In genomic region chr7:43201912-43202311, GRCh38 we compare ENCODE assay signal across 24 cellular contexts.
A peak's percentile ranks its signal among the peaks of the same experiment; 100 is the strongest.
DNase-seq lines count a peak whose midpoint lies in the region; ATAC-seq and TF ChIP-seq lines count a peak whose summit lies in the region.
"Had no signal": no experiment of that assay in that cellular context is flagged by ENCODE, and none has a peak within 500 bp of the region (broad histone marks: within the 10 kb centered on the region; RNA-seq: fewer than 3 reads in every experiment).

No MANE protein-coding gene starts in this region.

- H3K9me3 ChIP-seq in AG04450 (ENCODE audit: control insufficient read depth, insufficient read depth, low read length): peaks cover 5% of the 10 kb centered on the region; the same call in 1 of the 2 replicates
- no peaks in the 10 kb centered on the region for H3K9me3 ChIP-seq in heart right ventricle
- H3K9me3 ChIP-seq: HAP-1, transverse colon had no signal

- H3K36me3 ChIP-seq in heart right ventricle: no peaks in the 10 kb centered on the region
- H3K36me3 ChIP-seq: HAP-1, transverse colon had no signal

- TF ChIP-seq CTCF in AG04450 (IDR thresholded peaks at IDR 0.05; ENCODE audit: low read depth, low read length): no peak
- no peak for TF ChIP-seq CTCF in choroid plexus epithelial cell (conservative IDR thresholded peaks at IDR 0.05; ENCODE audit: low read depth, low read length)
- TF ChIP-seq CTCF in foreskin keratinocyte (conservative IDR thresholded peaks at IDR 0.05): no peak
- TF ChIP-seq CTCF in GM13977 (IDR thresholded peaks at IDR 0.05; ENCODE audit: extremely low read depth, insufficient read depth, missing control alignments): no peak
- TF ChIP-seq CTCF in RWPE1 (conservative IDR thresholded peaks at IDR 0.05; ENCODE audit: low read depth): no peak
- no peak for TF ChIP-seq CTCF in heart right ventricle (IDR thresholded peaks at IDR 0.05)

- H3K4me3 ChIP-seq in AG04450 (ENCODE audit: low read depth, low read length) (no peak overlapping the region), choroid plexus epithelial cell (ENCODE audit: low read depth, low read length) (no peak overlapping the region), heart right ventricle (no peak overlapping the region)
- H3K4me3 ChIP-seq: HAP-1, transverse colon had no signal

- H3K27ac ChIP-seq in AG04450 (ENCODE audit: low read depth, low read length) (no peak overlapping the region), foreskin keratinocyte (no peak overlapping the region), RWPE1 (no peak overlapping the region), heart right ventricle (no peak overlapping the region)
- H3K27ac ChIP-seq: HL-60, KMS-11, transverse colon had no signal

- 77 to 78% methylated on average over 2 of the region's 2 CpGs for WGBS in heart right ventricle, 2 donors

- H3K27me3 ChIP-seq in AG04450 (ENCODE audit: control insufficient read depth, insufficient read depth, low read length) (no peaks in the 10 kb centered on the region), foreskin keratinocyte (peaks cover 2% of the 10 kb centered on the region), heart right ventricle (peaks cover 0 to 33% (median 17%) of the 10 kb centered on the region in 7 donors)

- peaks cover 10% of the 10 kb centered on the region for H3K4me1 ChIP-seq in foreskin keratinocyte
- H3K4me1 ChIP-seq in heart right ventricle: no peaks in the 10 kb centered on the region
- H3K4me1 ChIP-seq: transverse colon had no signal

- CTCF ChIA-PET in AG04450 (lab: Charles Lee) (no interaction called here), RWPE1 (lab: Yijun Ruan, JAX) (interaction anchor here (0.8 kb wide), 1 partner anchor 15 kb away, joined by 4 read pairs; no protein-coding TSS in a partner anchor)

- POLR2A ChIA-PET in AG04450 (lab: Yijun Ruan, JAX): no interaction called here
- POLR2A ChIA-PET in RWPE1 (lab: Yijun Ruan, JAX; ENCODE audit: low non-redundant PET): no interaction called here

- DNase-seq in AG04450 (ENCODE audit: low read depth, low spot score) (peak; percentile 4), LHCN-M2 (ENCODE audit: low read depth) (peak; percentile 65), choroid plexus epithelial cell (ENCODE audit: low read depth) (peak; percentile 65), foreskin keratinocyte (no peak), GM13977 (ENCODE audit: low spot score) (no peak), RWPE1 (ENCODE audit: low spot score) (no peak), heart right ventricle (no peak)
- DNase-seq: activated CD4-positive, alpha-beta T cell treated with anti-CD3 and anti-CD28 coated beads, Interleukin-2, amount 10 ng/mL, durations not matched to agents 7 days and 5 days; anterior cingulate cortex; CD8-positive, alpha-beta T cell; central memory CD4-positive, alpha-beta T cell; immature natural killer cell; NCI-H1417; NCI-H2081; NCI-H774; nephron progenitor cell; T-cell; transverse colon had no signal

- ATAC-seq in foreskin keratinocyte (peak; percentile 34), heart right ventricle (no peak), GM18909 (IDR thresholded peaks at IDR 0.05; ENCODE audit: poor library complexity, unreplicated experiment) (no peak)
- ATAC-seq: CD8-positive, alpha-beta T cell; esophagus mucosa; stimulated activated effector memory CD8-positive, alpha-beta T cell treated with anti-CD3 and anti-CD28 coated beads, Interleukin-12 subunit alpha, Interleukin-12 subunit beta, amount 100 ng/mL, for 72 hours; T-cell had no signal

- in situ Hi-C loops in GM13977 (cut with MboI; ENCODE audit: low pct_unique_long_range_greater_than_20kb, low sequenced_read_pairs, unreplicated experiment): no loop called here

- intact Hi-C loops in heart right ventricle (cut with DNase I): no loop called here

Comparison
In these comparisons a context has a peak if more than half of its experiments do, and no peak if none do; other contexts are left out.
1. DNase-seq: peak in AG04450 (single experiment), LHCN-M2 (single experiment) and choroid plexus epithelial cell (single experiment); none in foreskin keratinocyte (0 of 2), GM13977 (single experiment), RWPE1 (single experiment) and heart right ventricle (0 of 2).